Comparison of ENCODE assay signal across 1 cellular context in the genomic region with DNA sequence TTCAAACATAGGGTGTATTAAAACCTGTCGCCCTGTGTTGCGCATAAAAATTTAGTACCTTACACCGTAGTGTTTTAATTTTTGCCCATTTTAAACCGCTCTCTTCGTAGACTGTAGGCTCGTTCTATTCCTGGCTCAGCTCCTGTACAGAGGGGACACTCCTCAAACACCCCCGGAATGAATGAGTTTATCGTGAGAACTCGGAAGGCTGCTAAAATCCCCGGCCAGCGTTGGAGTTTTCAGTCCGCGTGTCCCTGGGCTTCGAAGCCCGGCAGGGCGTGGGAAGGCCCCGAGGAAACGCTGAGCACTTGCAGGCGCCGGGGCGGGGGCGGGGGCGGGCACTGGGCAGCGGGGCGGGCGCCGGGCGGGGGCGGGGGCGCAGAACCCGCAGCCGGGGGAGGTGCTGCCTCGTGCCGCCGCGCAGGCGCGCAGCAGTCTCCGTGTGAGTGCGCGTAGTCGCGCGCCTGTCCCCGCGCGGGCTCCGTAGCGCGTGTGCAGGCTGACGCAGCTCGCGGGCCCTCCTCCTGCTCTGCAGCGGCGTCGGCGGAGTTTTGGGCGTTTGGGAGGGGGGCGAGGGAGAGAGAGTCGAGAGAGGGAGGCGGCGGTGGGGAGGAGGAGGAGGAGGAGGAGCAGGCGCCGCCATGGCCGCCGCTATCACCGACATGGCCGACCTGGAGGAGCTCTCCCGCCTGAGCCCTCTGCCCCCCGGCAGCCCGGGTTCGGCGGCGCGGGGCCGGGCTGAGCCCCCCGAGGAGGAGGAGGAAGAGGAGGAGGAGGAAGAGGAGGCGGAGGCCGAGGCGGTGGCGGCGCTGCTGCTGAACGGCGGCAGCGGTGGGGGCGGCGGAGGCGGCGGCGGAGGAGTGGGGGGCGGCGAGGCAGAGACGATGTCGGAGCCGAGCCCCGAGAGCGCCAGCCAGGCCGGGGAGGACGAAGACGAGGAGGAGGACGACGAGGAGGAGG.
TF ChIP-seq lines count a peak whose summit lies in the region.

A gene with protein sequence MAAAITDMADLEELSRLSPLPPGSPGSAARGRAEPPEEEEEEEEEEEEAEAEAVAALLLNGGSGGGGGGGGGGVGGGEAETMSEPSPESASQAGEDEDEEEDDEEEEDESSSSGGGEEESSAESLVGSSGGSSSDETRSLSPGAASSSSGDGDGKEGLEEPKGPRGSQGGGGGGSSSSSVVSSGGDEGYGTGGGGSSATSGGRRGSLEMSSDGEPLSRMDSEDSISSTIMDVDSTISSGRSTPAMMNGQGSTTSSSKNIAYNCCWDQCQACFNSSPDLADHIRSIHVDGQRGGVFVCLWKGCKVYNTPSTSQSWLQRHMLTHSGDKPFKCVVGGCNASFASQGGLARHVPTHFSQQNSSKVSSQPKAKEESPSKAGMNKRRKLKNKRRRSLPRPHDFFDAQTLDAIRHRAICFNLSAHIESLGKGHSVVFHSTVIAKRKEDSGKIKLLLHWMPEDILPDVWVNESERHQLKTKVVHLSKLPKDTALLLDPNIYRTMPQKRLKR (plus strand): TSS at position 434 of the 960 bp plus-strand sequence. CDS start 208 bp downstream, at position 642.

TF ChIP-seq in HepG2, 621 proteins besides CTCF, POLR2A, EP300 and RAD21 (continued from another document and continues in another):
- TF ChIP-seq MYC (CRISPR knock-in tag; IDR thresholded peaks at IDR 0.05; ENCODE audit: borderline replicate concordance) (peak; percentile 97), MIER3 (CRISPR knock-in tag; IDR thresholded peaks at IDR 0.05; ENCODE audit: borderline replicate concordance) (no peak; the same call in 1 of the 2 replicates), KLF11 (CRISPR knock-in tag; IDR thresholded peaks at IDR 0.05) (no peak), NFKB2 (CRISPR knock-in tag; IDR thresholded peaks at IDR 0.05; ENCODE audit: borderline replicate concordance) (peak; percentile 83; the same call in 1 of the 2 replicates), ZNF792 (CRISPR knock-in tag; IDR thresholded peaks at IDR 0.05) (peak; percentile 63; the same call in 1 of the 2 replicates), KDM5A (IDR thresholded peaks at IDR 0.05; ENCODE audit: borderline replicate concordance, low read length) (peak; percentile 64; the same call in 1 of the 2 replicates), MEF2D (CRISPR knock-in tag; IDR thresholded peaks at IDR 0.05) (peak; percentile 46; the same call in 1 of the 2 replicates), FOXC1 (CRISPR knock-in tag; IDR thresholded peaks at IDR 0.05; ENCODE audit: borderline replicate concordance) (no peak), NFYC (CRISPR knock-in tag; IDR thresholded peaks at IDR 0.05) (0 out of 2 replicates have a peak, but pooled peaks have one; percentile 23), MIER2 (CRISPR knock-in tag; IDR thresholded peaks at IDR 0.05) (no peak), ZNF652 (CRISPR knock-in tag; IDR thresholded peaks at IDR 0.05; ENCODE audit: borderline replicate concordance, low read depth) (no peak), MED13 (CRISPR knock-in tag; IDR thresholded peaks at IDR 0.05) (peak; percentile 77), MED8 (CRISPR knock-in tag; IDR thresholded peaks at IDR 0.05; ENCODE audit: insufficient replicate concordance) (peak; percentile 8), NPAS2 (CRISPR knock-in tag; IDR thresholded peaks at IDR 0.05; ENCODE audit: borderline replicate concordance) (0 out of 2 replicates have a peak, but pooled peaks have one; percentile 58), BRD4 (CRISPR knock-in tag; IDR thresholded peaks at IDR 0.05) (peak; percentile 73; the same call in 1 of the 2 replicates), HOXD1 (CRISPR knock-in tag; IDR thresholded peaks at IDR 0.05) (peak; percentile 41; the same call in 1 of the 2 replicates), ZNF670 (CRISPR knock-in tag; IDR thresholded peaks at IDR 0.05; ENCODE audit: borderline replicate concordance) (no peak), ZNF354B (CRISPR knock-in tag; IDR thresholded peaks at IDR 0.05) (0 out of 2 replicates have a peak, but pooled peaks have one; percentile 57), IKZF4 (CRISPR knock-in tag; IDR thresholded peaks at IDR 0.05; ENCODE audit: borderline replicate concordance, low read depth, not compliant biosample characterization) (peak; percentile 67), ZNF230 (CRISPR knock-in tag; IDR thresholded peaks at IDR 0.05) (no peak), HNRNPH1 (optimal IDR thresholded peaks at IDR 0.05; ENCODE audit: low read depth, low read length) (no peak), FLYWCH1 (CRISPR knock-in tag; IDR thresholded peaks at IDR 0.05) (peak; percentile 52; the same call in 1 of the 2 replicates), MAF1 (CRISPR knock-in tag; IDR thresholded peaks at IDR 0.05; ENCODE audit: borderline replicate concordance) (peak; percentile 19; the same call in 1 of the 2 replicates), SALL2 (CRISPR knock-in tag; IDR thresholded peaks at IDR 0.05) (peak; percentile 90), SALL1 (CRISPR knock-in tag; IDR thresholded peaks at IDR 0.05) (peak; percentile 94), KLF16 (CRISPR knock-in tag; IDR thresholded peaks at IDR 0.05) (peak; percentile 43 to 71; a peak in 1 of 4 replicates), ZNF781 (CRISPR knock-in tag; IDR thresholded peaks at IDR 0.05; ENCODE audit: borderline replicate concordance, not compliant biosample characterization) (peak; percentile 86), HMG20A (CRISPR knock-in tag; IDR thresholded peaks at IDR 0.05; ENCODE audit: borderline replicate concordance) (peak; percentile 8; the same call in 1 of the 2 replicates), SP140L (CRISPR knock-in tag; IDR thresholded peaks at IDR 0.05; ENCODE audit: borderline replicate concordance) (no peak)
- TF ChIP-seq, protein P1, sequence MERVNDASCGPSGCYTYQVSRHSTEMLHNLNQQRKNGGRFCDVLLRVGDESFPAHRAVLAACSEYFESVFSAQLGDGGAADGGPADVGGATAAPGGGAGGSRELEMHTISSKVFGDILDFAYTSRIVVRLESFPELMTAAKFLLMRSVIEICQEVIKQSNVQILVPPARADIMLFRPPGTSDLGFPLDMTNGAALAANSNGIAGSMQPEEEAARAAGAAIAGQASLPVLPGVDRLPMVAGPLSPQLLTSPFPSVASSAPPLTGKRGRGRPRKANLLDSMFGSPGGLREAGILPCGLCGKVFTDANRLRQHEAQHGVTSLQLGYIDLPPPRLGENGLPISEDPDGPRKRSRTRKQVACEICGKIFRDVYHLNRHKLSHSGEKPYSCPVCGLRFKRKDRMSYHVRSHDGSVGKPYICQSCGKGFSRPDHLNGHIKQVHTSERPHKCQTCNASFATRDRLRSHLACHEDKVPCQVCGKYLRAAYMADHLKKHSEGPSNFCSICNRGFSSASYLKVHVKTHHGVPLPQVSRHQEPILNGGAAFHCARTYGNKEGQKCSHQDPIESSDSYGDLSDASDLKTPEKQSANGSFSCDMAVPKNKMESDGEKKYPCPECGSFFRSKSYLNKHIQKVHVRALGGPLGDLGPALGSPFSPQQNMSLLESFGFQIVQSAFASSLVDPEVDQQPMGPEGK (CRISPR knock-in tag; IDR thresholded peaks at IDR 0.05) = peak; percentile 77
- TF ChIP-seq, protein P2, sequence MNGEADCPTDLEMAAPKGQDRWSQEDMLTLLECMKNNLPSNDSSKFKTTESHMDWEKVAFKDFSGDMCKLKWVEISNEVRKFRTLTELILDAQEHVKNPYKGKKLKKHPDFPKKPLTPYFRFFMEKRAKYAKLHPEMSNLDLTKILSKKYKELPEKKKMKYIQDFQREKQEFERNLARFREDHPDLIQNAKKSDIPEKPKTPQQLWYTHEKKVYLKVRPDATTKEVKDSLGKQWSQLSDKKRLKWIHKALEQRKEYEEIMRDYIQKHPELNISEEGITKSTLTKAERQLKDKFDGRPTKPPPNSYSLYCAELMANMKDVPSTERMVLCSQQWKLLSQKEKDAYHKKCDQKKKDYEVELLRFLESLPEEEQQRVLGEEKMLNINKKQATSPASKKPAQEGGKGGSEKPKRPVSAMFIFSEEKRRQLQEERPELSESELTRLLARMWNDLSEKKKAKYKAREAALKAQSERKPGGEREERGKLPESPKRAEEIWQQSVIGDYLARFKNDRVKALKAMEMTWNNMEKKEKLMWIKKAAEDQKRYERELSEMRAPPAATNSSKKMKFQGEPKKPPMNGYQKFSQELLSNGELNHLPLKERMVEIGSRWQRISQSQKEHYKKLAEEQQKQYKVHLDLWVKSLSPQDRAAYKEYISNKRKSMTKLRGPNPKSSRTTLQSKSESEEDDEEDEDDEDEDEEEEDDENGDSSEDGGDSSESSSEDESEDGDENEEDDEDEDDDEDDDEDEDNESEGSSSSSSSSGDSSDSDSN (CRISPR knock-in tag; IDR thresholded peaks at IDR 0.05) = peak; percentile 50; the same call in 1 of the 2 replicates
- TF ChIP-seq, protein P3, sequence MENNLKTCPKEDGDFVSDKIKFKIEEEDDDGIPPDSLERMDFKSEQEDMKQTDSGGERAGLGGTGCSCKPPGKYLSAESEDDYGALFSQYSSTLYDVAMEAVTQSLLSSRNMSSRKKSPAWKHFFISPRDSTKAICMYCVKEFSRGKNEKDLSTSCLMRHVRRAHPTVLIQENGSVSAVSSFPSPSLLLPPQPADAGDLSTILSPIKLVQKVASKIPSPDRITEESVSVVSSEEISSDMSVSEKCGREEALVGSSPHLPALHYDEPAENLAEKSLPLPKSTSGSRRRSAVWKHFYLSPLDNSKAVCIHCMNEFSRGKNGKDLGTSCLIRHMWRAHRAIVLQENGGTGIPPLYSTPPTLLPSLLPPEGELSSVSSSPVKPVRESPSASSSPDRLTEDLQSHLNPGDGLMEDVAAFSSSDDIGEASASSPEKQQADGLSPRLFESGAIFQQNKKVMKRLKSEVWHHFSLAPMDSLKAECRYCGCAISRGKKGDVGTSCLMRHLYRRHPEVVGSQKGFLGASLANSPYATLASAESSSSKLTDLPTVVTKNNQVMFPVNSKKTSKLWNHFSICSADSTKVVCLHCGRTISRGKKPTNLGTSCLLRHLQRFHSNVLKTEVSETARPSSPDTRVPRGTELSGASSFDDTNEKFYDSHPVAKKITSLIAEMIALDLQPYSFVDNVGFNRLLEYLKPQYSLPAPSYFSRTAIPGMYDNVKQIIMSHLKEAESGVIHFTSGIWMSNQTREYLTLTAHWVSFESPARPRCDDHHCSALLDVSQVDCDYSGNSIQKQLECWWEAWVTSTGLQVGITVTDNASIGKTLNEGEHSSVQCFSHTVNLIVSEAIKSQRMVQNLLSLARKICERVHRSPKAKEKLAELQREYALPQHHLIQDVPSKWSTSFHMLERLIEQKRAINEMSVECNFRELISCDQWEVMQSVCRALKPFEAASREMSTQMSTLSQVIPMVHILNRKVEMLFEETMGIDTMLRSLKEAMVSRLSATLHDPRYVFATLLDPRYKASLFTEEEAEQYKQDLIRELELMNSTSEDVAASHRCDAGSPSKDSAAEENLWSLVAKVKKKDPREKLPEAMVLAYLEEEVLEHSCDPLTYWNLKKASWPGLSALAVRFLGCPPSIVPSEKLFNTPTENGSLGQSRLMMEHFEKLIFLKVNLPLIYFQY (CRISPR knock-in tag; IDR thresholded peaks at IDR 0.05; ENCODE audit: borderline replicate concordance) = no peak
- TF ChIP-seq, protein P4, sequence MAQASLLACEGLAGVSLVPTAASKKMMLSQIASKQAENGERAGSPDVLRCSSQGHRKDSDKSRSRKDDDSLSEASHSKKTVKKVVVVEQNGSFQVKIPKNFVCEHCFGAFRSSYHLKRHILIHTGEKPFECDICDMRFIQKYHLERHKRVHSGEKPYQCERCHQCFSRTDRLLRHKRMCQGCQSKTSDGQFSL (CRISPR knock-in tag; IDR thresholded peaks at IDR 0.05) = peak; percentile 60; the same call in 1 of the 2 replicates
- TF ChIP-seq, protein P5, sequence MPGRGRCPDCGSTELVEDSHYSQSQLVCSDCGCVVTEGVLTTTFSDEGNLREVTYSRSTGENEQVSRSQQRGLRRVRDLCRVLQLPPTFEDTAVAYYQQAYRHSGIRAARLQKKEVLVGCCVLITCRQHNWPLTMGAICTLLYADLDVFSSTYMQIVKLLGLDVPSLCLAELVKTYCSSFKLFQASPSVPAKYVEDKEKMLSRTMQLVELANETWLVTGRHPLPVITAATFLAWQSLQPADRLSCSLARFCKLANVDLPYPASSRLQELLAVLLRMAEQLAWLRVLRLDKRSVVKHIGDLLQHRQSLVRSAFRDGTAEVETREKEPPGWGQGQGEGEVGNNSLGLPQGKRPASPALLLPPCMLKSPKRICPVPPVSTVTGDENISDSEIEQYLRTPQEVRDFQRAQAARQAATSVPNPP (CRISPR knock-in tag; IDR thresholded peaks at IDR 0.05) = peak; percentile 80
- TF ChIP-seq, protein P6, sequence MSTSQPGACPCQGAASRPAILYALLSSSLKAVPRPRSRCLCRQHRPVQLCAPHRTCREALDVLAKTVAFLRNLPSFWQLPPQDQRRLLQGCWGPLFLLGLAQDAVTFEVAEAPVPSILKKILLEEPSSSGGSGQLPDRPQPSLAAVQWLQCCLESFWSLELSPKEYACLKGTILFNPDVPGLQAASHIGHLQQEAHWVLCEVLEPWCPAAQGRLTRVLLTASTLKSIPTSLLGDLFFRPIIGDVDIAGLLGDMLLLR (CRISPR knock-in tag; IDR thresholded peaks at IDR 0.05) = peak; percentile 65; the same call in 1 of the 2 replicates
- TF ChIP-seq, protein P7, sequence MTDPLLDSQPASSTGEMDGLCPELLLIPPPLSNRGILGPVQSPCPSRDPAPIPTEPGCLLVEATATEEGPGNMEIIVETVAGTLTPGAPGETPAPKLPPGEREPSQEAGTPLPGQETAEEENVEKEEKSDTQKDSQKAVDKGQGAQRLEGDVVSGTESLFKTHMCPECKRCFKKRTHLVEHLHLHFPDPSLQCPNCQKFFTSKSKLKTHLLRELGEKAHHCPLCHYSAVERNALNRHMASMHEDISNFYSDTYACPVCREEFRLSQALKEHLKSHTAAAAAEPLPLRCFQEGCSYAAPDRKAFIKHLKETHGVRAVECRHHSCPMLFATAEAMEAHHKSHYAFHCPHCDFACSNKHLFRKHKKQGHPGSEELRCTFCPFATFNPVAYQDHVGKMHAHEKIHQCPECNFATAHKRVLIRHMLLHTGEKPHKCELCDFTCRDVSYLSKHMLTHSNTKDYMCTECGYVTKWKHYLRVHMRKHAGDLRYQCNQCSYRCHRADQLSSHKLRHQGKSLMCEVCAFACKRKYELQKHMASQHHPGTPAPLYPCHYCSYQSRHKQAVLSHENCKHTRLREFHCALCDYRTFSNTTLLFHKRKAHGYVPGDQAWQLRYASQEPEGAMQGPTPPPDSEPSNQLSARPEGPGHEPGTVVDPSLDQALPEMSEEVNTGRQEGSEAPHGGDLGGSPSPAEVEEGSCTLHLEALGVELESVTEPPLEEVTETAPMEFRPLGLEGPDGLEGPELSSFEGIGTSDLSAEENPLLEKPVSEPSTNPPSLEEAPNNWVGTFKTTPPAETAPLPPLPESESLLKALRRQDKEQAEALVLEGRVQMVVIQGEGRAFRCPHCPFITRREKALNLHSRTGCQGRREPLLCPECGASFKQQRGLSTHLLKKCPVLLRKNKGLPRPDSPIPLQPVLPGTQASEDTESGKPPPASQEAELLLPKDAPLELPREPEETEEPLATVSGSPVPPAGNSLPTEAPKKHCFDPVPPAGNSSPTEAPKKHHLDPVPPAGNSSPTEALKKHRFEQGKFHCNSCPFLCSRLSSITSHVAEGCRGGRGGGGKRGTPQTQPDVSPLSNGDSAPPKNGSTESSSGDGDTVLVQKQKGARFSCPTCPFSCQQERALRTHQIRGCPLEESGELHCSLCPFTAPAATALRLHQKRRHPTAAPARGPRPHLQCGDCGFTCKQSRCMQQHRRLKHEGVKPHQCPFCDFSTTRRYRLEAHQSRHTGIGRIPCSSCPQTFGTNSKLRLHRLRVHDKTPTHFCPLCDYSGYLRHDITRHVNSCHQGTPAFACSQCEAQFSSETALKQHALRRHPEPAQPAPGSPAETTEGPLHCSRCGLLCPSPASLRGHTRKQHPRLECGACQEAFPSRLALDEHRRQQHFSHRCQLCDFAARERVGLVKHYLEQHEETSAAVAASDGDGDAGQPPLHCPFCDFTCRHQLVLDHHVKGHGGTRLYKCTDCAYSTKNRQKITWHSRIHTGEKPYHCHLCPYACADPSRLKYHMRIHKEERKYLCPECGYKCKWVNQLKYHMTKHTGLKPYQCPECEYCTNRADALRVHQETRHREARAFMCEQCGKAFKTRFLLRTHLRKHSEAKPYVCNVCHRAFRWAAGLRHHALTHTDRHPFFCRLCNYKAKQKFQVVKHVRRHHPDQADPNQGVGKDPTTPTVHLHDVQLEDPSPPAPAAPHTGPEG (CRISPR knock-in tag; IDR thresholded peaks at IDR 0.05) = 0 out of 2 replicates have a peak, but pooled peaks have one; percentile 45
